In genomic region chr5:170070556-170071412, GRCh38 we compare ENCODE assay signal across 9 cellular contexts. TPM values are rescaled to one million over a fixed set of nuclear protein-coding genes. Genes with fewer than 3 reads are reported as not detected.
DNase-seq lines count a peak whose midpoint lies in the region; ATAC-seq and TF ChIP-seq lines count a peak whose summit lies in the region.
"Had no signal": no experiment of that assay in that cellular context is flagged by ENCODE, and none has a peak within 500 bp of the region (broad histone marks: within the 10 kb centered on the region; RNA-seq: fewer than 3 reads in every experiment).

No MANE protein-coding gene starts in this region.

- H3K4me3 ChIP-seq in NT2/D1 (ENCODE audit: insufficient read length, low read depth) = no peak overlapping the region

- DNase-seq in SKM-1 treated with dmso at 0.1 percent for 144 hours (lab: John Stamatoyannopoulos, UW; ENCODE audit: unreplicated experiment) (peak; percentile 2), SKM-1 (lab: John Stamatoyannopoulos, UW; ENCODE audit: unreplicated experiment) (no peak), NT2/D1 (ENCODE audit: low read depth, low spot score) (peak; percentile 40), fibroblast of gingiva (ENCODE audit: low read depth) (peak; percentile 38), osteocyte (ENCODE audit: extremely low spot score, unreplicated experiment) (no peak), NCI-H2029 treated with DMSO at 0.1 percent for 48 hours (lab: John Stamatoyannopoulos, UW) (no peak), activated gamma-delta T cell treated with Interleukin-2 at 50 U/mL for 16 hours (no peak)

- H3K9me3 Mint-ChIP-seq in osteocyte (ENCODE audit: unreplicated experiment) = no peaks in the 10 kb centered on the region

- no peaks in the 10 kb centered on the region for H3K27me3 ChIP-seq in NT2/D1 (ENCODE audit: insufficient read depth, insufficient read length)

- H3K27me3 Mint-ChIP-seq in osteocyte (ENCODE audit: unreplicated experiment) = peaks cover 9% of the 10 kb centered on the region

- H3K4me1 ChIP-seq in NT2/D1 (ENCODE audit: insufficient read depth, insufficient read length) = no peaks in the 10 kb centered on the region

- peak; percentile 78 for TF ChIP-seq CTCF in osteocyte (IDR thresholded peaks at IDR 0.05)

- H3K9me3 ChIP-seq in NT2/D1 (ENCODE audit: insufficient read depth, low read length) = no peaks in the 10 kb centered on the region

- no peak overlapping the region for H3K4me3 Mint-ChIP-seq in osteocyte (ENCODE audit: unreplicated experiment)

- H3K27ac Mint-ChIP-seq in osteocyte (ENCODE audit: unreplicated experiment) = no peak overlapping the region

- no peak overlapping the region for H3K9ac ChIP-seq in NT2/D1 (ENCODE audit: insufficient read length, low read depth)

- no peaks in the 10 kb centered on the region for H3K4me1 Mint-ChIP-seq in osteocyte (ENCODE audit: unreplicated experiment)

- H3K36me3 Mint-ChIP-seq in osteocyte (ENCODE audit: unreplicated experiment) = no peaks in the 10 kb centered on the region

- no peak for ATAC-seq in HG02870 (IDR thresholded peaks at IDR 0.05; ENCODE audit: unreplicated experiment)

- no peaks in the 10 kb centered on the region for H3K36me3 ChIP-seq in NT2/D1 (ENCODE audit: insufficient read depth, insufficient read length, low read length)

RNA-seq across cellular contexts. Expression of gene FOXI1, which starts 34.9 kb away (rescaled TPM):
- total RNA-seq in osteocyte = not detected in 2 replicates
- total RNA-seq: pulmonary artery endothelial cell had no signal

Comparison
In these comparisons a context has a peak if more than half of its experiments do, and no peak if none do; other contexts are left out.
1. DNase-seq: peak in SKM-1 treated with dmso at 0.1 percent for 144 hours (single experiment), NT2/D1 (single experiment) and fibroblast of gingiva (single experiment); none in SKM-1 (single experiment), osteocyte (single experiment), NCI-H2029 treated with DMSO at 0.1 percent for 48 hours (single experiment) and activated gamma-delta T cell treated with Interleukin-2 at 50 U/mL for 16 hours (single experiment).